ENCODE assay signal across 8 cellular contexts in the genomic region with DNA sequence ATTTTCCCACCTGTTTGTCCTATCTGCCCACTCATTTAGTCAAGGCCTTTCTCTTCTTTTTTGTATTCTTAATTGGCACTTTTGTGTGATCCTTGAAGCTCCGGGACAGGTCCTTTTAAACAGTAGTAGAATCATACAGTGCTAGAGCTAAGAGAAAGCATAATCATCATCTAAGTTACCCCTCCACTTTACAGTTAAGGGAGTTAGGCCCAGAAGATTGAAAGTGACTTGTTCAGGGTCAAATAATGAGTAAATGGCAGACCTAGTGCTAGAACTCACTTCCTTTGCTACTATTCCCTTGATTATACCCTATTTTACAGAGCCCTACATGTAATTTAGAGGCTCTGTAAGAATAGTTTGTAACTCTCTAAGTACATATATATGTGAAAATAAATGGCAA. TPM values are rescaled to one million over a fixed set of nuclear protein-coding genes. Genes with fewer than 3 reads are reported as not detected.
A peak's percentile ranks its signal among the peaks of the same experiment; 100 is the strongest.
DNase-seq lines count a peak whose midpoint lies in the region; ATAC-seq, FAIRE-seq and TF ChIP-seq lines count a peak whose summit lies in the region.

No MANE protein-coding gene starts in this region.

- no peak overlapping the region; the same call in 1 of the 2 replicates for H3K9ac ChIP-seq in HUES64 (ENCODE audit: low read depth, low read length)

- H3K4me3 ChIP-seq in A549: no peak overlapping the region; the same call in 2 of the 3 replicates
- H3K4me3 ChIP-seq in HUES64 (ENCODE audit: low read length): peak overlapping the region; percentile 96; the same call in 1 of the 2 replicates
- H3K4me3 ChIP-seq in muscle layer of duodenum (ENCODE audit: low read depth in 1 of 2, low read length in 2 of 2): peak overlapping the region; percentile 86 to 88

- no peaks in the 10 kb centered on the region for H3K9me3 Mint-ChIP-seq in chondrocyte (ENCODE audit: low read depth)

- no peak for TF ChIP-seq RAD21 in A549 (conservative IDR thresholded peaks at IDR 0.05 in 1 of 2, IDR thresholded peaks at IDR 0.05 in 1 of 2)

- no peak for TF ChIP-seq CTCF in A549 (IDR thresholded peaks at IDR 0.05)
- no peak for TF ChIP-seq CTCF in chondrocyte (IDR thresholded peaks at IDR 0.05)

- POLR2A ChIA-PET in A549 (lab: Yijun Ruan, JAX): no interaction called here

- H3K4me3 Mint-ChIP-seq in chondrocyte (ENCODE audit: unreplicated experiment): peak overlapping the region; percentile 14

- CTCF ChIA-PET in A549 (lab: Yijun Ruan, JAX): interaction anchor here (1.0 to 5.6 kb wide), 3 partner anchors 45 to 200 kb away, joined by 3 to 39 read pairs (median 10); no protein-coding TSS in a partner anchor

- H3K4me1 Mint-ChIP-seq in chondrocyte (ENCODE audit: low read depth): peaks cover 21% of the 10 kb centered on the region

- H3K27ac ChIP-seq in A549: peak overlapping the region in 1 of 2 experiments; percentile 15; a peak in 1 of 6 replicates
- H3K27ac ChIP-seq in HUES64 (ENCODE audit: low read depth, low read length): no peak overlapping the region
- H3K27ac ChIP-seq in muscle layer of duodenum (ENCODE audit: low read length): peak overlapping the region; percentile 95

- H3K4me2 ChIP-seq in A549: peak overlapping the region; percentile 92

- H3K36me3 ChIP-seq in HUES64 (ENCODE audit: insufficient read depth, low read length) (no peaks in the 10 kb centered on the region), muscle layer of duodenum (ENCODE audit: control insufficient read depth in 1 of 2, insufficient read depth in 2 of 2, low read length in 2 of 2) (peaks cover 0 to 17% of the 10 kb centered on the region in 2 donors)

- H3K27me3 Mint-ChIP-seq in chondrocyte (ENCODE audit: low read depth): no peaks in the 10 kb centered on the region

- ATAC-seq in A549 (no peak), HG03280 (IDR thresholded peaks at IDR 0.05; ENCODE audit: unreplicated experiment) (no peak)

- H3K4me1 ChIP-seq in A549 (peaks cover 41% of the 10 kb centered on the region), HUES64 (ENCODE audit: insufficient read depth, low read length) (peaks cover 38% of the 10 kb centered on the region), muscle layer of duodenum (ENCODE audit: control insufficient read depth in 1 of 2, insufficient read depth in 2 of 2, low read length in 2 of 2) (peaks cover 11 to 39% of the 10 kb centered on the region in 2 donors)

- H3K36me3 Mint-ChIP-seq in chondrocyte (ENCODE audit: low read depth): no peaks in the 10 kb centered on the region

- no peak for TF ChIP-seq EP300 in A549 (IDR thresholded peaks at IDR 0.05)

- 84% methylated on average over 1 of the region's 1 CpG for WGBS in A549 (ENCODE audit: missing lambda C conversion rate)
- WGBS in HUES64: no CpG with 5 or more reads among the region's 1 CpG

- H3K27me3 ChIP-seq in HUES64 (ENCODE audit: insufficient read depth, low read length) (no peaks in the 10 kb centered on the region), muscle layer of duodenum (ENCODE audit: low read depth, low read length) (no peaks in the 10 kb centered on the region)

- no peak overlapping the region for H3K27ac Mint-ChIP-seq in chondrocyte (ENCODE audit: unreplicated experiment)

- no peak for TF ChIP-seq POLR2A in A549 (IDR thresholded peaks at IDR 0.05; ENCODE audit: low read length)

- DNase-seq in A549 (ENCODE audit: low read depth in 1 of 2, low spot score in 1 of 2): no peak
- no peak for DNase-seq in chondrocyte (ENCODE audit: low spot score)
- no peak for DNase-seq in AG20443 (ENCODE audit: low spot score)
- DNase-seq in NCI-H524 (lab: John Stamatoyannopoulos, UW): no peak
- no peak for DNase-seq in stimulated activated CD4-positive, alpha-beta T cell treated with anti-CD3 and anti-CD28 coated beads, Interleukin-4, amount 100 ng/mL, for 1 hour

- no peaks in the 10 kb centered on the region for H3K9me3 ChIP-seq in A549
- H3K9me3 ChIP-seq in HUES64 (ENCODE audit: insufficient read depth, low read depth, low read length): no peaks in the 10 kb centered on the region
- H3K9me3 ChIP-seq in muscle layer of duodenum (ENCODE audit: control insufficient read depth in 1 of 2, low read length in 2 of 2): no peaks in the 10 kb centered on the region

- FAIRE-seq in A549 (lab: Jason Lieb, UNC): no peak

TF ChIP-seq in A549, 52 proteins besides CTCF, POLR2A, EP300 and RAD21:
- no peak for TF ChIP-seq KDM1A (IDR thresholded peaks at IDR 0.05; ENCODE audit: low read depth)
- no peak for TF ChIP-seq ZSCAN20 (CRISPR knock-in tag; IDR thresholded peaks at IDR 0.05)

RNA-seq across cellular contexts. Expression of a gene that starts 2.5 kb away (rescaled TPM):
- 31.3 and 32.8 TPM in 2 replicates for polyA plus RNA-seq in A549 (2011; rRNA removed)
- polyA plus RNA-seq in A549 (2012; cell fraction: cytosol; rRNA removed): 6.2 and 6.6 TPM in 2 replicates
- 4.2 and 7.8 TPM in 2 replicates for polyA plus RNA-seq in A549 (2012; cell fraction: nucleus; rRNA removed)
- 31.0 to 31.8 TPM (median 31.4 TPM) in 3 replicates for polyA plus RNA-seq in A549 (2017; fragmentation: RNase III; extraction: RNeasy Plus Mini Kit Qiagen cat#74134 plus additional on column Dnase treatment)
- 20.9 and 23.6 TPM in 2 replicates for polyA minus RNA-seq in A549 (2011; rRNA and poly(A)+ RNA removed)
- polyA plus RNA-seq in HUES64 (2013, experiment 1 of 2): 22.2 TPM
- polyA plus RNA-seq in HUES64 (2013, experiment 2 of 2): 26.6 TPM
- total RNA-seq in chondrocyte: 44.4 to 54.8 TPM (median 47.8 TPM) in 3 replicates
